Comparison of ENCODE assay signal across 9 cellular contexts in the genomic region with DNA sequence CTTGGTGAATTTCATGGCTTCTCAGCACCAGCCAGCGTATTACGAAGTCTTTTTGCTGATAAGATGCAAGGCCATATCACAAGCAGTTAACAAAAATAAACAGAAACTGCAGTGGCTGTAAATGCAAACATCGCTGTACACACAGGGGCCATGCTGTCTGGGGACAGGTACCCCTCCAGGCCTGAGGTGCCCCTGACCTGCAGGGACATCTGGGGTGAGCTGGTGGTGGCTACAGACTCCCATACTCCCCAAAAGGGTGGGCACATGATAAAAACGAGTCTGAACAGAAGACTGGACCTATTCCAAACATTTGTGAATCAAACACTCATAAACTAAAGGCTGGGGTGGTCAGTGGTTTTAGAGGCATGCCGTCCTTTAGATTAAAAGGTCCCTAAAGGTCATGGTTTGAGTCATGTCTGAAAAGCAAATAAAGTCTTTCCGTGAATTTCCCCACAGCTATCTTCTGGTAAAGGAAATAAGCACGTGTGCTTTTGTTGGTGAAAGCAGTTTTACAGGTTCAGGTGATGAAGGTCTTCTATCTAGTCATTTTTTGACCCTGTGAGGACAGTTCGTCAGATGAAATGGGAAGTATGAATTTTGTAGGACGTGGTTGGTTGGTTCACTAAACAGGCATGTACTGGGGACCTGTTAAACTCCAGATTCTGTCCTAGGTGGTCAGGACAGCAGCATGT. TPM values are rescaled to one million over a fixed set of nuclear protein-coding genes. Genes with fewer than 3 reads are reported as not detected.
DNase-seq lines count a peak whose midpoint lies in the region; ATAC-seq lines count a peak whose summit lies in the region.
"Had no signal": no experiment of that assay in that cellular context is flagged by ENCODE, and none has a peak within 500 bp of the region (broad histone marks: within the 10 kb centered on the region; RNA-seq: fewer than 3 reads in every experiment).

No MANE protein-coding gene starts in this region.

- H3K4me3 ChIP-seq in skeletal muscle satellite cell (ENCODE audit: low read length): no peak overlapping the region
- H3K4me3 ChIP-seq: gastrocnemius medialis had no signal

- peak overlapping the region; percentile 28 for H3K4me2 ChIP-seq in skeletal muscle satellite cell (ENCODE audit: low read length)

- no peaks in the 10 kb centered on the region for H3K27me3 ChIP-seq in skeletal muscle satellite cell (ENCODE audit: control insufficient read depth, insufficient read depth, low read length)
- H3K27me3 ChIP-seq: gastrocnemius medialis had no signal

- H3K9me3 ChIP-seq in skeletal muscle satellite cell (replicated peaks; ENCODE audit: low read length): no peaks in the 10 kb centered on the region
- H3K9me3 ChIP-seq: gastrocnemius medialis had no signal

- H3K9ac ChIP-seq in skeletal muscle satellite cell (ENCODE audit: low read depth, low read length): no peak overlapping the region

- H3K4me1 ChIP-seq in skeletal muscle satellite cell (ENCODE audit: control insufficient read depth, insufficient read depth, low read length): peaks cover 34% of the 10 kb centered on the region
- H3K4me1 ChIP-seq: gastrocnemius medialis had no signal

- H3K36me3 ChIP-seq in skeletal muscle satellite cell (ENCODE audit: insufficient read depth, low read length): no peaks in the 10 kb centered on the region
- H3K36me3 ChIP-seq: gastrocnemius medialis had no signal

- DNase-seq in astrocyte of the hippocampus (ENCODE audit: low read depth, low spot score) (peak; percentile 35), NCI-H2107 (lab: John Stamatoyannopoulos, UW) (no peak), pons (ENCODE audit: low spot score) (no peak), NAMALWA (ENCODE audit: low spot score) (no peak)
- DNase-seq: activated T-cell treated with anti-CD3 and anti-CD28 coated beads, Interleukin-2, amount 50 U/mL, for 1 hour; gastrocnemius medialis had no signal

- peak; percentile 55 for ATAC-seq in GM18873 (IDR thresholded peaks at IDR 0.05; ENCODE audit: low FRiP score, unreplicated experiment)
- ATAC-seq in HG03432 (IDR thresholded peaks at IDR 0.05; ENCODE audit: unreplicated experiment): peak; percentile 42
- ATAC-seq: gastrocnemius medialis had no signal

RNA-seq across cellular contexts. Expression of a gene that starts 36.8 kb away (rescaled TPM):
- total RNA-seq in skeletal muscle satellite cell (2012; rRNA removed): 14.0 and 15.2 TPM in 2 replicates
